ENCODE assay signal across 8 cellular contexts in the genomic region with DNA sequence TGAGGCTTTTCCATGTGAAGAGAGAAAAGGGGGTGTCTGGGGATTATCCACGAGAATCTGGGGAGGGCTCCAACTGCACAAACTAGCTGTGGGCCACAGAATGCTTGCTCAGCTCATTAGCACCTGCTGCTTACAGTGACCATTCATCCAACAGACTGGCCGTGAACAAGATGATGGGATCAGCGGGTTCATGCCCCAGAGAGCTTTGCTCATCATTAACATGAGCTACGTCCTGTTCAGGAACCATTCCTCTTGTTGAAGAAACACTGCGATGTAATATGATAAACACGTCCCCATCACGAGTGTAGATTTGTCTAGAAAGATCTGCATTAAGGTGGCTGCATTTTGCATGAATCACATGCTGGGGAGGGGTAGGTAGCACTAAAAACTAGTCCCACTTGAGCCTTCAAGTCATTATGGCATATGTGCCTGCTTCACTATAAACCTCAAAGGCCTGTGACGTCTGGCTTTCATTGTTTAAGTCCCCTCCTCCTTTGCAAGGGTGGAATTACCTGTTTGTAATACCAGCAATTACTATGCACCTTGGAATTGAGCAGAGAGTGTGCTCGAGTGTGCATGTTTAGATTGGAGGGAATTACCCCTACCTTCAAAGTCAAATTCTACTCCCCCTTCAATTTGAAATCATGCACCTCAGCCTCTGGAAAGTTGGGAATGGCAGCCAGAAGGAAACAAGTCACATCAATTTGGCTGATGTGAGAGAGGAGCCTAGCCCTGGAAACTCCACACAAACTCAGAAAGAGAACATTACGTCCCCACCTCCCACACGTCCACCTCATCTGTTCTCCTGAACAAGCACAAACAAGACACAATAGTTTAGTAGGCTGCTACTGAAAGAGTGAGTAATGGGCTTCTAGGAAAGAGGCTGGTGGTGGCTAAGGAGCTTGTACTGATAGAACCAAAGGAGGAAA. TPM values are rescaled to one million over a fixed set of nuclear protein-coding genes. Genes with fewer than 3 reads are reported as not detected.
A peak's percentile ranks its signal among the peaks of the same experiment; 100 is the strongest.
DNase-seq lines count a peak whose midpoint lies in the region; ATAC-seq and TF ChIP-seq lines count a peak whose summit lies in the region.

No MANE protein-coding gene starts in this region.

- CTCF ChIA-PET in activated CD8-positive, alpha-beta T cell treated with anti-CD3 and anti-CD28 coated beads for 36 hours (lab: Charles Lee), result interaction anchor here (0.7 to 2.2 kb wide), 3 partner anchors 156 to 280 kb away, joined by 3 to 8 read pairs (median 4); no protein-coding TSS in a partner anchor

- intact Hi-C loops in activated CD8-positive, alpha-beta T cell treated with anti-CD3 and anti-CD28 coated beads for 36 hours (cut with micrococcal nuclease), result loop anchor here (2.0 kb wide), 1 partner anchor 47 kb away; no protein-coding TSS in a partner anchor
- intact Hi-C loops in tibial artery (cut with DNase I; ENCODE audit: low total_unique reads), result loop anchor here (10.0 kb wide), 1 partner anchor 251 kb away; no protein-coding TSS in a partner anchor

- H3K4me3 ChIP-seq in tibial artery (no peak overlapping the region), H7 (ENCODE audit: insufficient read depth, low read depth, low read length) (no peak overlapping the region)

- peak overlapping the region; percentile 99 for H3K4me3 Mint-ChIP-seq in activated CD8-positive, alpha-beta T cell treated with anti-CD3 and anti-CD28 coated beads for 36 hours
- H3K4me3 Mint-ChIP-seq in glutamatergic neuron (ENCODE audit: unreplicated experiment), result peak overlapping the region; percentile 27

- ATAC-seq in activated CD8-positive, alpha-beta T cell treated with anti-CD3 and anti-CD28 coated beads for 36 hours, result peak; percentile 70

- no peaks in the 10 kb centered on the region for H3K9me3 Mint-ChIP-seq in activated CD8-positive, alpha-beta T cell treated with anti-CD3 and anti-CD28 coated beads for 36 hours
- peaks cover 9% of the 10 kb centered on the region for H3K9me3 Mint-ChIP-seq in glutamatergic neuron (ENCODE audit: unreplicated experiment)

- H3K36me3 ChIP-seq in tibial artery (peaks cover 4 to 37% (median 29%) of the 10 kb centered on the region in 3 donors), H7 (replicated peaks; ENCODE audit: control insufficient read depth, insufficient read depth, low read length) (peaks cover 23% of the 10 kb centered on the region)

- H3K4me1 ChIP-seq in tibial artery, result peaks cover 0 to 53% (median 43%) of the 10 kb centered on the region in 4 donors

- TF ChIP-seq CTCF in activated CD8-positive, alpha-beta T cell treated with anti-CD3 and anti-CD28 coated beads for 36 hours (IDR thresholded peaks at IDR 0.05), result no peak
- no peak for TF ChIP-seq CTCF in glutamatergic neuron (IDR thresholded peaks at IDR 0.05; ENCODE audit: partially characterized antibody, unreplicated experiment)
- TF ChIP-seq CTCF in tibial artery (IDR thresholded peaks at IDR 0.05), result no peak

- H3K4me1 Mint-ChIP-seq in activated CD8-positive, alpha-beta T cell treated with anti-CD3 and anti-CD28 coated beads for 36 hours (ENCODE audit: low read depth), result peaks cover 57% of the 10 kb centered on the region
- peaks cover 44% of the 10 kb centered on the region for H3K4me1 Mint-ChIP-seq in glutamatergic neuron (ENCODE audit: low read depth, unreplicated experiment)

- POLR2A ChIA-PET in activated CD8-positive, alpha-beta T cell treated with anti-CD3 and anti-CD28 coated beads for 36 hours (lab: Charles Lee), result interaction anchor here (0.8 to 7.6 kb wide), 17 partner anchors 9 to 305 kb away, joined by 3 to 60 read pairs (median 4); a partner anchor contains a TSS

- H3K27me3 Mint-ChIP-seq in activated CD8-positive, alpha-beta T cell treated with anti-CD3 and anti-CD28 coated beads for 36 hours, result no peaks in the 10 kb centered on the region
- H3K27me3 Mint-ChIP-seq in glutamatergic neuron (ENCODE audit: unreplicated experiment), result peaks cover 5% of the 10 kb centered on the region

- H3K27ac Mint-ChIP-seq in activated CD8-positive, alpha-beta T cell treated with anti-CD3 and anti-CD28 coated beads for 36 hours, result peak overlapping the region; percentile 92
- peak overlapping the region; percentile 12 for H3K27ac Mint-ChIP-seq in glutamatergic neuron (ENCODE audit: unreplicated experiment)

- no peak overlapping the region for H3K27ac ChIP-seq in tibial artery

- H3K27me3 ChIP-seq in tibial artery, result no peaks in the 10 kb centered on the region
- H3K27me3 ChIP-seq in H7 (ENCODE audit: control insufficient read depth, insufficient read depth, low read length), result no peaks in the 10 kb centered on the region

- DNase-seq in HPDE6-E6E7 (ENCODE audit: extremely low spot score), result peak; percentile 90
- peak; percentile 96 for DNase-seq in activated CD8-positive, alpha-beta T cell treated with anti-CD3 and anti-CD28 coated beads for 36 hours
- DNase-seq in glutamatergic neuron, result no peak
- DNase-seq in stimulated activated CD4-positive, alpha-beta T cell treated with anti-CD3 and anti-CD28 coated beads, Interleukin-2, amount 100 ng/mL, for 4 hours (ENCODE audit: low read depth), result peak; percentile 61
- DNase-seq in tibial artery, result no peak
- no peak for DNase-seq in H7
- DNase-seq in A172 (ENCODE audit: low spot score), result no peak
- no peak for DNase-seq in pons (ENCODE audit: low spot score)

- H3K36me3 Mint-ChIP-seq in activated CD8-positive, alpha-beta T cell treated with anti-CD3 and anti-CD28 coated beads for 36 hours (ENCODE audit: low read depth), result peaks cover 81% of the 10 kb centered on the region
- no peaks in the 10 kb centered on the region for H3K36me3 Mint-ChIP-seq in glutamatergic neuron (ENCODE audit: unreplicated experiment)

- H3K9me3 ChIP-seq in tibial artery, result no peaks in the 10 kb centered on the region

RNA-seq across cellular contexts. Expression of a gene that starts 3.7 kb away (rescaled TPM):
- total RNA-seq in activated CD8-positive, alpha-beta T cell treated with anti-CD3 and anti-CD28 coated beads for 36 hours, result 10 to 100 TPM; 70.6 to 71.5 TPM
- 34.9 TPM for total RNA-seq in glutamatergic neuron (ENCODE audit: unreplicated experiment)
- total RNA-seq in H7 (2014; rRNA removed; shearing (Covaris generic)), result 8.5 and 10.0 TPM in 2 replicates
- total RNA-seq in A172 (2014; rRNA removed; shearing (Covaris generic)), result 3.7 and 4.6 TPM in 2 replicates

RNA-seq across cellular contexts. Expression of a gene that starts 3.9 kb away (rescaled TPM):
- total RNA-seq in activated CD8-positive, alpha-beta T cell treated with anti-CD3 and anti-CD28 coated beads for 36 hours, result 10 to 100 TPM; 43.7 to 46.2 TPM
- 29.5 TPM for total RNA-seq in glutamatergic neuron (ENCODE audit: unreplicated experiment)
- total RNA-seq in H7 (2014; rRNA removed; shearing (Covaris generic)), result 25.9 and 40.3 TPM in 2 replicates
- total RNA-seq in A172 (2014; rRNA removed; shearing (Covaris generic)), result 59.5 and 60.8 TPM in 2 replicates

Comparison
In these comparisons a context has a peak if more than half of its experiments do, and no peak if none do; other contexts are left out.
1. DNase-seq: peak in HPDE6-E6E7 (single experiment), activated CD8-positive, alpha-beta T cell treated with anti-CD3 and anti-CD28 coated beads for 36 hours (single experiment) and stimulated activated CD4-positive, alpha-beta T cell treated with anti-CD3 and anti-CD28 coated beads, Interleukin-2, amount 100 ng/mL, for 4 hours (single experiment); none in glutamatergic neuron (single experiment), tibial artery (0 of 2), H7 (single experiment), A172 (single experiment) and pons (single experiment).